9 cellular contexts compared by ENCODE assay signal in the genomic region with DNA sequence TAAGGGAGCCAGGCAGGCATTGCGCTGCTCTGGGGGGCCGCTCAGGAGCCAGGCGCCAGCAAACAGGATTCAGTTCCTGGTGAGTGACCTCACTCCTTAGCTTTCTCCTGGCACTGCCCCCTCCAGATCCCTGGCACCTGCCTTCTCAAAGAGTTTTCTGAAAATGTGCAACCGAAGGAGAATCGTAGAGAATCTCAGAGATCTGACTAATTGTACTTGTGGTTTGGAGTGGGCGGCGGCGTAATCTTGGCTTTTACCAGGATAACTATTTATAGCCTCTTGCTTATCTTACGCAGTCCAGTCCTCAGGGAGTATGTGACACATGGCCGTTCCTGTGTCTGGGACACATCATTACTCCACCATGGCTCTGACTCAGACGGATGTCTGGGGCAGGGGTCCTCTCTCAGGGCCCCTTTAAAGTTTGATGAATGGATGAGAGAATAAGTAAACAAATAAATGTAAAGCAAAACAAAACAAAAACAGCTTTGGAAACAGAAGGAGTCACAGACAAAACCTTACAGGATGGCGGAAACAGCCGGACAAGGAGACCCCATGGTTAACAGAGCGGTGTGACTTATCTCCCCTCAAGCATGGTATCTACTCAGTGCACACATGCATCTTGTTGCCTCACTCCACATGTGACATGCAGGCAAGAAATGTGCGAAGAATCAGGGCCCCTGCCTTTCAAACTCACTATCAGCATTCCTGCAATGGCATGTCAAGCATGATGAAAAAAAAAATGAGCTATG.
DNase-seq lines count a peak whose midpoint lies in the region; ATAC-seq, FAIRE-seq and TF ChIP-seq lines count a peak whose summit lies in the region.
"Had no signal": no experiment of that assay in that cellular context is flagged by ENCODE, and none has a peak within 500 bp of the region (broad histone marks: within the 10 kb centered on the region; RNA-seq: fewer than 3 reads in every experiment).

No MANE protein-coding gene starts in this region.

- WGBS in GM12878 (ENCODE audit: insufficient coverage, insufficient replicate concordance, low lambda C conversion rate, missing lambda C conversion rate), result 57% methylated on average over 15 of the region's 15 CpGs

- TF ChIP-seq POLR2A in GM12878 (IDR thresholded peaks at IDR 0.05; ENCODE audit: low read depth, low read length), result no peak

- no peak overlapping the region for H3K9ac ChIP-seq in GM12878 (ENCODE audit: control insufficient read depth, insufficient read depth, low read length)

- no peak for FAIRE-seq in GM12878 (lab: Jason Lieb, UNC)

- H3K36me3 Mint-ChIP-seq in IgD-negative memory B cell (no peaks in the 10 kb centered on the region), mesothelial cell of epicardium (no peaks in the 10 kb centered on the region), WTC11 (peaks cover 18% of the 10 kb centered on the region)

- peak; percentile 47 for ATAC-seq in GM12878
- no peak for ATAC-seq in GM21381 (IDR thresholded peaks at IDR 0.05; ENCODE audit: unreplicated experiment)
- ATAC-seq in WTC11, result no peak

- H3K79me2 ChIP-seq in GM12878 (ENCODE audit: control insufficient read depth, insufficient read depth, low read length), result peaks cover 2% of the 10 kb centered on the region

- no peaks in the 10 kb centered on the region for H3K9me3 ChIP-seq in GM12878 (replicated peaks; ENCODE audit: control insufficient read depth, insufficient read depth, low read length)

- peaks cover 28% of the 10 kb centered on the region for H3K4me1 ChIP-seq in GM12878 (ENCODE audit: control insufficient read depth, insufficient read depth, low read length)

- DNase-seq in EL (peak; percentile 95), GM12878 (ENCODE audit: low read depth, low spot score) (no peak), mesothelial cell of epicardium (ENCODE audit: low spot score in 2 of 2, unreplicated experiment in 2 of 2) (no peak), NCI-H146 (lab: John Stamatoyannopoulos, UW) (no peak), WTC11 (ENCODE audit: low spot score) (no peak), NCI-H345 treated with DMSO at 0.1 percent for 48 hours (lab: John Stamatoyannopoulos, UW; ENCODE audit: unreplicated experiment) (no peak)

- H3K27me3 Mint-ChIP-seq in IgD-negative memory B cell, result no peaks in the 10 kb centered on the region
- no peaks in the 10 kb centered on the region for H3K27me3 Mint-ChIP-seq in mesothelial cell of epicardium (ENCODE audit: low read depth)
- H3K27me3 Mint-ChIP-seq in WTC11 (ENCODE audit: low read depth), result peaks cover 89% of the 10 kb centered on the region

- in situ Hi-C loops in GM12878 (cut with MboI), result no loop called here

- H3K4me3 ChIP-seq in GM12878, result no peak overlapping the region

- POLR2A ChIA-PET in GM12878 (lab: Charles Lee), result no interaction called here
- POLR2A ChIA-PET in WTC11 (lab: Charles Lee), result no interaction called here

- no peaks in the 10 kb centered on the region for H3K36me3 ChIP-seq in GM12878 (ENCODE audit: control insufficient read depth in 2 of 2, insufficient read depth in 2 of 2, low read length in 1 of 2)

- TF ChIP-seq EP300 in GM12878 (IDR thresholded peaks at IDR 0.05; ENCODE audit: borderline replicate concordance in 1 of 2, control insufficient read depth in 1 of 2, low read depth in 2 of 2, low read length in 2 of 2), result no peak

- no TSS peak for BruUV-seq in GM12878 (replicated peaks; lab: Mats Ljungman, UMichigan)

- H3K4me2 ChIP-seq in GM12878 (ENCODE audit: control insufficient read depth, insufficient read depth), result no peak overlapping the region; the same call in 1 of the 2 replicates

- H3K27ac ChIP-seq in GM12878 (ENCODE audit: control insufficient read depth, insufficient read depth), result no peak overlapping the region
- H3K27ac ChIP-seq: HL-60 had no signal

- TF ChIP-seq RAD21 in GM12878 (IDR thresholded peaks at IDR 0.05; ENCODE audit: insufficient read depth, low read depth, low read length), result no peak

- H3K9me3 Mint-ChIP-seq in IgD-negative memory B cell, result no peaks in the 10 kb centered on the region
- no peaks in the 10 kb centered on the region for H3K9me3 Mint-ChIP-seq in mesothelial cell of epicardium
- H3K9me3 Mint-ChIP-seq in WTC11, result peaks cover 4% of the 10 kb centered on the region; the same call in 1 of the 2 replicates

- SMC1A ChIA-PET in GM12878 (lab: Charles Lee; ENCODE audit: uncharacterized antibody, unreplicated experiment), result no interaction called here

- H3K4me1 Mint-ChIP-seq in IgD-negative memory B cell, result peaks cover 30 to 52% (median 37%) of the 10 kb centered on the region in 3 donors
- H3K4me1 Mint-ChIP-seq in mesothelial cell of epicardium, result peaks cover 77% of the 10 kb centered on the region
- H3K4me1 Mint-ChIP-seq in WTC11, result peaks cover 54% of the 10 kb centered on the region

- H3K27me3 ChIP-seq in GM12878 (replicated peaks in 1 of 2; ENCODE audit: control insufficient read depth in 2 of 2, insufficient read depth in 2 of 2, low read length in 1 of 2), result no peaks in the 10 kb centered on the region

- H3K27ac Mint-ChIP-seq in IgD-negative memory B cell (peak overlapping the region; percentile 90 to 94 (median 93)), mesothelial cell of epicardium (peak overlapping the region; percentile 93), WTC11 (no peak overlapping the region)

- TF ChIP-seq CTCF in GM12878 (IDR thresholded peaks at IDR 0.05 in 2 of 3, conservative IDR thresholded peaks at IDR 0.05 in 1 of 3; ENCODE audit: control insufficient read depth in 2 of 3, extremely low read depth in 1 of 3, insufficient read depth in 1 of 3, low read depth in 3 of 3, low read length in 3 of 3) (no peak), mesothelial cell of epicardium (IDR thresholded peaks at IDR 0.05; ENCODE audit: unreplicated experiment) (no peak), WTC11 (IDR thresholded peaks at IDR 0.05) (no peak)

- CTCF ChIA-PET in GM12878 (lab: Yijun Ruan, JAX) (no interaction called here), WTC11 (lab: Charles Lee) (interaction anchor here (1.1 to 2.7 kb wide), 5 partner anchors 37 to 337 kb away, joined by 3 to 16 read pairs (median 4); no protein-coding TSS in a partner anchor)

- intact Hi-C loops in GM12878 (cut with micrococcal nuclease; ENCODE audit: unreplicated experiment), result no loop called here

- H2AFZ ChIP-seq in GM12878 (ENCODE audit: control insufficient read depth, low read depth, low read length), result no peak overlapping the region

- no peaks in the 10 kb centered on the region for H4K20me1 ChIP-seq in GM12878 (ENCODE audit: control insufficient read depth, insufficient read depth)

- H3K4me3 Mint-ChIP-seq in IgD-negative memory B cell (peak overlapping the region in 3 of 4 donors; percentile 47 to 89 (median 84)), mesothelial cell of epicardium (no peak overlapping the region), WTC11 (no peak overlapping the region)

- RAD21 ChIA-PET in GM12878 (lab: Charles Lee; ENCODE audit: unreplicated experiment), result interaction anchor here (1.2 kb wide), 1 partner anchor 11 kb away, joined by 3 read pairs; no protein-coding TSS in a partner anchor

TF ChIP-seq in GM12878, 131 proteins besides CTCF, POLR2A, EP300 and RAD21 (continues in another document):
- peak; percentile 72 for TF ChIP-seq RUNX3 (IDR thresholded peaks at IDR 0.05; ENCODE audit: low read length)
- no peak for TF ChIP-seq RB1 (IDR thresholded peaks at IDR 0.05; ENCODE audit: borderline replicate concordance)
- TF ChIP-seq, protein P1, sequence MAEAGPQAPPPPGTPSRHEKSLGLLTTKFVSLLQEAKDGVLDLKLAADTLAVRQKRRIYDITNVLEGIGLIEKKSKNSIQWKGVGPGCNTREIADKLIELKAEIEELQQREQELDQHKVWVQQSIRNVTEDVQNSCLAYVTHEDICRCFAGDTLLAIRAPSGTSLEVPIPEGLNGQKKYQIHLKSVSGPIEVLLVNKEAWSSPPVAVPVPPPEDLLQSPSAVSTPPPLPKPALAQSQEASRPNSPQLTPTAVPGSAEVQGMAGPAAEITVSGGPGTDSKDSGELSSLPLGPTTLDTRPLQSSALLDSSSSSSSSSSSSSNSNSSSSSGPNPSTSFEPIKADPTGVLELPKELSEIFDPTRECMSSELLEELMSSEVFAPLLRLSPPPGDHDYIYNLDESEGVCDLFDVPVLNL (IDR thresholded peaks at IDR 0.05; ENCODE audit: low read depth, low read length), result no peak
- 0 out of 2 replicates have a peak, but pooled peaks have one; percentile 25 for TF ChIP-seq NFIC (IDR thresholded peaks at IDR 0.05; ENCODE audit: low read depth, low read length)
- TF ChIP-seq, protein P2, sequence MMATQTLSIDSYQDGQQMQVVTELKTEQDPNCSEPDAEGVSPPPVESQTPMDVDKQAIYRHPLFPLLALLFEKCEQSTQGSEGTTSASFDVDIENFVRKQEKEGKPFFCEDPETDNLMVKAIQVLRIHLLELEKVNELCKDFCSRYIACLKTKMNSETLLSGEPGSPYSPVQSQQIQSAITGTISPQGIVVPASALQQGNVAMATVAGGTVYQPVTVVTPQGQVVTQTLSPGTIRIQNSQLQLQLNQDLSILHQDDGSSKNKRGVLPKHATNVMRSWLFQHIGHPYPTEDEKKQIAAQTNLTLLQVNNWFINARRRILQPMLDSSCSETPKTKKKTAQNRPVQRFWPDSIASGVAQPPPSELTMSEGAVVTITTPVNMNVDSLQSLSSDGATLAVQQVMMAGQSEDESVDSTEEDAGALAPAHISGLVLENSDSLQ (IDR thresholded peaks at IDR 0.05), result no peak

TF ChIP-seq in WTC11, 78 proteins besides CTCF, POLR2A, EP300 and RAD21 (continues in another document):
- TF ChIP-seq TEAD1 (CRISPR knock-in tag; IDR thresholded peaks at IDR 0.05) (no peak), GRHL2 (CRISPR knock-in tag; IDR thresholded peaks at IDR 0.05; ENCODE audit: insufficient replicate concordance, severe bottlenecking) (no peak)
- TF ChIP-seq, protein P3, sequence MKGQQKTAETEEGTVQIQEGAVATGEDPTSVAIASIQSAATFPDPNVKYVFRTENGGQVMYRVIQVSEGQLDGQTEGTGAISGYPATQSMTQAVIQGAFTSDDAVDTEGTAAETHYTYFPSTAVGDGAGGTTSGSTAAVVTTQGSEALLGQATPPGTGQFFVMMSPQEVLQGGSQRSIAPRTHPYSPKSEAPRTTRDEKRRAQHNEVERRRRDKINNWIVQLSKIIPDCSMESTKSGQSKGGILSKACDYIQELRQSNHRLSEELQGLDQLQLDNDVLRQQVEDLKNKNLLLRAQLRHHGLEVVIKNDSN (CRISPR knock-in tag; IDR thresholded peaks at IDR 0.05), result no peak

Comparison
In these comparisons a context has a peak if more than half of its experiments do, and no peak if none do; other contexts are left out.
1. H3K4me3 Mint-ChIP-seq: peak in IgD-negative memory B cell (3 of 4); none in mesothelial cell of epicardium (single experiment) and WTC11 (single experiment).